ENCODE assay signal across 24 cellular contexts in genomic region chr3:124965413-124965812, GRCh38. TPM values are rescaled to one million over a fixed set of nuclear protein-coding genes. Genes with fewer than 3 reads are reported as not detected.
A peak's percentile ranks its signal among the peaks of the same experiment; 100 is the strongest.
DNase-seq lines count a peak whose midpoint lies in the region; ATAC-seq and TF ChIP-seq lines count a peak whose summit lies in the region.
"Had no signal": no experiment of that assay in that cellular context is flagged by ENCODE, and none has a peak within 500 bp of the region (broad histone marks: within the 10 kb centered on the region; RNA-seq: fewer than 3 reads in every experiment).

No MANE protein-coding gene starts in this region.

- H3K4me1 ChIP-seq in osteoblast (ENCODE audit: insufficient read depth, low read length) (peaks cover 11% of the 10 kb centered on the region), A673 (ENCODE audit: insufficient read depth, low read length, poor library complexity, severe bottlenecking) (no peaks in the 10 kb centered on the region), upper lobe of left lung (peaks cover 0 to 11% (median 7%) of the 10 kb centered on the region in 4 donors)
- H3K4me1 ChIP-seq: ascending aorta had no signal

- DNase-seq in NCI-H345 (lab: John Stamatoyannopoulos, UW) (peak; percentile 39), NCI-H345 treated with DMSO at 0.1 percent for 48 hours (lab: John Stamatoyannopoulos, UW; ENCODE audit: unreplicated experiment) (no peak), NCI-H2029 (lab: John Stamatoyannopoulos, UW) (peak; percentile 84), SHP77 (lab: John Stamatoyannopoulos, UW) (peak; percentile 83 to 88), osteoblast (ENCODE audit: insufficient read length, low spot score, missing footprints) (peak; percentile 22), A673 (ENCODE audit: low spot score) (no peak), upper lobe of left lung (no peak)
- DNase-seq in natural killer cell treated with Interleukin-12 subunit alpha and Interleukin-12 subunit beta and Interleukin-15 and Interleukin-18, amount 100 ng/mL, for 72 hours (ENCODE audit: low spot score) = no peak
- DNase-seq: activated CD4-positive, alpha-beta T cell treated with anti-CD3 and anti-CD28 coated beads for 48 hours; erythroblast; hypothalamus; Karpas-422; mucosa of descending colon; SK-N-SH; substantia nigra; T-helper 2 cell had no signal

- WGBS in upper lobe of left lung, 2 donors = 76 to 81% methylated on average over 1 of the region's 1 CpG

- no peaks in the 10 kb centered on the region for H3K9me3 Mint-ChIP-seq in natural killer cell treated with Interleukin-12 subunit alpha and Interleukin-12 subunit beta and Interleukin-15 and Interleukin-18, amount 100 ng/mL, for 72 hours
- H3K9me3 Mint-ChIP-seq: activated naive CD4-positive, alpha-beta T cell treated with anti-CD3 and anti-CD28 coated beads, Interleukin-2, amount 50 U/mL, for 24 hours; activated T-helper 1 cell treated with anti-CD3 and anti-CD28 coated beads, Interleukin-12 subunit alpha, Interleukin-12 subunit beta, Interleukin-2, Interleukin-4 antibody, amounts not matched to agents 30 ng/mL and 10 ng/mL and 1 ng/mL, durations not matched to agents 14 hours and 24 hours and 36 hours; neural crest cell had no signal

- TF ChIP-seq POLR2A in upper lobe of left lung (IDR thresholded peaks at IDR 0.05) = no peak

- H2AFZ ChIP-seq in osteoblast (ENCODE audit: low read length) = no peak overlapping the region

- H3K4me1 Mint-ChIP-seq in natural killer cell treated with Interleukin-12 subunit alpha and Interleukin-12 subunit beta and Interleukin-15 and Interleukin-18, amount 100 ng/mL, for 72 hours (ENCODE audit: low read depth in 2 of 2) = peaks cover 5 to 13% of the 10 kb centered on the region in 2 donors

- TF ChIP-seq CTCF in osteoblast (IDR thresholded peaks at IDR 0.05; ENCODE audit: extremely low read depth, low read depth, low read length) (no peak), A673 (conservative IDR thresholded peaks at IDR 0.05; ENCODE audit: low read depth, low read length) (no peak), upper lobe of left lung (IDR thresholded peaks at IDR 0.05) (no peak)

- H3K27me3 Mint-ChIP-seq in natural killer cell treated with Interleukin-12 subunit alpha and Interleukin-12 subunit beta and Interleukin-15 and Interleukin-18, amount 100 ng/mL, for 72 hours = no peaks in the 10 kb centered on the region
- H3K27me3 Mint-ChIP-seq: activated naive CD4-positive, alpha-beta T cell treated with anti-CD3 and anti-CD28 coated beads, Interleukin-2, amount 50 U/mL, for 24 hours had no signal

- H3K4me3 Mint-ChIP-seq in natural killer cell treated with Interleukin-12 subunit alpha and Interleukin-12 subunit beta and Interleukin-15 and Interleukin-18, amount 100 ng/mL, for 72 hours = no peak overlapping the region
- H3K4me3 Mint-ChIP-seq: activated naive CD4-positive, alpha-beta T cell treated with anti-CD3 and anti-CD28 coated beads, Interleukin-2, amount 50 U/mL, for 24 hours; activated T-helper 1 cell treated with anti-CD3 and anti-CD28 coated beads, Interleukin-12 subunit alpha, Interleukin-12 subunit beta, Interleukin-2, Interleukin-4 antibody, amounts not matched to agents 30 ng/mL and 10 ng/mL and 1 ng/mL, durations not matched to agents 14 hours and 24 hours and 36 hours; neural crest cell had no signal

- H3K79me2 ChIP-seq in osteoblast (ENCODE audit: insufficient read depth, low read length) = no peaks in the 10 kb centered on the region

- no TSS peak for BruUV-seq in A673 (replicated peaks; lab: Mats Ljungman, UMichigan)

- H3K27ac Mint-ChIP-seq in natural killer cell treated with Interleukin-12 subunit alpha and Interleukin-12 subunit beta and Interleukin-15 and Interleukin-18, amount 100 ng/mL, for 72 hours = no peak overlapping the region
- H3K27ac Mint-ChIP-seq: activated naive CD4-positive, alpha-beta T cell treated with anti-CD3 and anti-CD28 coated beads, Interleukin-2, amount 50 U/mL, for 24 hours; activated T-helper 1 cell treated with anti-CD3 and anti-CD28 coated beads, Interleukin-12 subunit alpha, Interleukin-12 subunit beta, Interleukin-2, Interleukin-4 antibody, amounts not matched to agents 30 ng/mL and 10 ng/mL and 1 ng/mL, durations not matched to agents 14 hours and 24 hours and 36 hours had no signal

- CTCF ChIA-PET in A673 (lab: Charles Lee) = no interaction called here

- H3K36me3 Mint-ChIP-seq in natural killer cell treated with Interleukin-12 subunit alpha and Interleukin-12 subunit beta and Interleukin-15 and Interleukin-18, amount 100 ng/mL, for 72 hours = peaks cover 3% of the 10 kb centered on the region

- H3K27ac ChIP-seq in osteoblast (ENCODE audit: low read depth, low read length) (no peak overlapping the region), A673 (ENCODE audit: low read depth, low read length, poor library complexity, severe bottlenecking) (no peak overlapping the region), upper lobe of left lung (peak overlapping the region in 1 of 4 donors; percentile 37)
- H3K27ac ChIP-seq: A549, ascending aorta had no signal

- no peak overlapping the region for H3K4me3 ChIP-seq in osteoblast (ENCODE audit: insufficient read depth, low read length)
- H3K4me3 ChIP-seq in A673 (ENCODE audit: low read depth, low read length, poor library complexity, severe bottlenecking) = no peak overlapping the region
- H3K4me3 ChIP-seq in upper lobe of left lung = no peak overlapping the region
- H3K4me3 ChIP-seq: A549, ascending aorta, mucosa of descending colon had no signal

- POLR2A ChIA-PET in A673 (lab: Charles Lee; ENCODE audit: low non-redundant PET) = no interaction called here

- peaks cover 5% of the 10 kb centered on the region for H4K20me1 ChIP-seq in osteoblast (ENCODE audit: insufficient read depth, low read length)

- H3K4me2 ChIP-seq in osteoblast (ENCODE audit: insufficient read depth, low read length) = no peak overlapping the region
- H3K4me2 ChIP-seq: A549, SK-N-SH had no signal

- H3K36me3 ChIP-seq in osteoblast (ENCODE audit: insufficient read depth, low read length) (peaks cover 31% of the 10 kb centered on the region), A673 (ENCODE audit: insufficient read depth, low read length, poor library complexity, severe bottlenecking) (peaks cover 10% of the 10 kb centered on the region), upper lobe of left lung (peaks cover 3 to 30% (median 8%) of the 10 kb centered on the region in 4 donors)

- H3K27me3 ChIP-seq in osteoblast (ENCODE audit: insufficient read depth, low read length) = no peaks in the 10 kb centered on the region
- H3K27me3 ChIP-seq in A673 (replicated peaks; ENCODE audit: insufficient read depth, low read depth, low read length, poor library complexity) = no peaks in the 10 kb centered on the region
- no peaks in the 10 kb centered on the region for H3K27me3 ChIP-seq in upper lobe of left lung
- H3K27me3 ChIP-seq: ascending aorta had no signal

- ATAC-seq in natural killer cell treated with Interleukin-12 subunit alpha and Interleukin-12 subunit beta and Interleukin-15 and Interleukin-18, amount 100 ng/mL, for 72 hours = no peak
- no peak for ATAC-seq in upper lobe of left lung (ENCODE audit: low FRiP score in 2 of 2)
- ATAC-seq: A549, HCT116, mucosa of descending colon had no signal

- TF ChIP-seq EP300 in upper lobe of left lung (IDR thresholded peaks at IDR 0.05) = no peak

- intact Hi-C loops in A673 (cut with micrococcal nuclease; ENCODE audit: unreplicated experiment) = no loop called here

- H3K9me3 ChIP-seq in osteoblast (ENCODE audit: low read depth, low read length) = no peaks in the 10 kb centered on the region
- no peaks in the 10 kb centered on the region for H3K9me3 ChIP-seq in A673 (ENCODE audit: low read depth, low read length, poor library complexity, severe bottlenecking)
- no peaks in the 10 kb centered on the region for H3K9me3 ChIP-seq in upper lobe of left lung
- H3K9me3 ChIP-seq: A549, ascending aorta, mucosa of descending colon, SK-N-SH had no signal

RNA-seq across cellular contexts. Expression of gene MUC13, which starts 30.9 kb away (rescaled TPM):
- not detected in 2 replicates for total RNA-seq in osteoblast
- not detected in 2 replicates for total RNA-seq in A673 (2021)
- under 1 TPM in 1 of 2 donors, not detected in 1; 0.84 TPM for total RNA-seq in natural killer cell treated with Interleukin-12 subunit alpha and Interleukin-12 subunit beta and Interleukin-15 and Interleukin-18, amount 100 ng/mL, for 72 hours
- total RNA-seq in upper lobe of left lung = 1 to 10 TPM in 1 of 6 donors, under 1 TPM in 3, not detected in 2; 0.15 to 3.6 (median 0.24) TPM
- total RNA-seq: activated T-helper 1 cell treated with anti-CD3 and anti-CD28 coated beads, Interleukin-12 subunit alpha, Interleukin-12 subunit beta, Interleukin-2, Interleukin-4 antibody, amounts not matched to agents 30 ng/mL and 10 ng/mL and 1 ng/mL, durations not matched to agents 14 hours and 24 hours and 36 hours; ascending aorta; frontal cortex; lower leg skin; neural crest cell had no signal

Comparison
In these comparisons a context has a peak if more than half of its experiments do, and no peak if none do; other contexts are left out.
1. DNase-seq: peak in NCI-H345 (single experiment), NCI-H2029 (single experiment), SHP77 (2 of 2) and osteoblast (single experiment); none in NCI-H345 treated with DMSO at 0.1 percent for 48 hours (single experiment), A673 (single experiment), natural killer cell treated with Interleukin-12 subunit alpha and Interleukin-12 subunit beta and Interleukin-15 and Interleukin-18, amount 100 ng/mL, for 72 hours (single experiment) and upper lobe of left lung (0 of 2).